ENCODE assay signal across 8 cellular contexts in the genomic region with DNA sequence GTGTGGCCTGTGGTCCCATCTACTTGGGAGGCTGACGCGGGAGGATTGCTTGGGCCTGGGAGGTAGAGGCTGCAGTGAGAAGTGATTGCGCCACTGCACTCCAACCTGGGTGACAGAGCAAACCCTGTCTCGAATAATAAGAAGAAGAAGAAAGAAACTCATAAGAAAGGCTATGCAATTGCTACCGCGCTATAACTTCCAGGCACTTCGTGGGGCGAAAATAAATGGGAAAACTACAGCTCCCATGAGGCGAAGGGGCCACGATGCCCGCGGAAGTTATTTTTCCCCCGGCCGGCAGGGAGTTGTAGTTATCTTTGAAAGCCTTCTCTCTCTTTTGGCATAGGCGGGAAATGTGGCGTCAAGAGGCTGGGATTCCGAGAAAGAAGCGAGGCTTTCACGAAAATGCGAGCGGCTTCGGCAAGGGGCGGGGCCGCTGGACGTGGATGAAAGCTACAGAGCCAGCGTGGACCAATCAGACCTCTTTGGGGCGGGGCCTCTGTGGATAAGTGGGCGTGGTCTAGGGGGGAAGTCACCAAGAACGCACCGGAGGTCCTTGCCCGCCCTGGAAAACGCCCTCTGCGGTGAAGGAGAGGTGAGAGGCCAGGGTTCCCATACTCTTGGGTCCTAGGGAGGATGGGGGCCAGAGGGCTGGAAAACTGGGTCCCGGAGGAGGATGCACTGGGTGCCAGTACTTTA. TPM values are rescaled to one million over a fixed set of nuclear protein-coding genes. Genes with fewer than 3 reads are reported as not detected.
DNase-seq lines count a peak whose midpoint lies in the region; ATAC-seq and TF ChIP-seq lines count a peak whose summit lies in the region.

A gene (plus strand): TSS at position 532 of the 696 bp plus-strand sequence. CDS start 485 bp downstream, outside the sequence.

- WGBS in lung, 2 donors: 7% methylated on average over 32 to 34 of the region's 34 CpGs

- peak within 1 kb of the TSS; percentile 88 to 92 for H3K27ac ChIP-seq in lung (ENCODE audit: low read depth in 1 of 2, low read length in 1 of 2)

- ATAC-seq in GM19452 (IDR thresholded peaks at IDR 0.05; ENCODE audit: unreplicated experiment): peak; percentile 84
- ATAC-seq in lung (ENCODE audit: insufficient read depth, low FRiP score): peak; percentile 95

- peaks cover 3 to 8% of the 10 kb centered on the region in 2 donors for H3K36me3 ChIP-seq in lung (ENCODE audit: control insufficient read depth in 2 of 2, insufficient read depth in 2 of 2, low read length in 2 of 2)

- TF ChIP-seq CTCF in lung (IDR thresholded peaks at IDR 0.05; ENCODE audit: control extremely low read depth, extremely low read depth): no peak

- no peaks in the 10 kb centered on the region for H3K9me3 ChIP-seq in lung (ENCODE audit: control insufficient read depth in 2 of 2, insufficient read depth in 1 of 2, low read length in 1 of 2)

- peak within 1 kb of the TSS; percentile 82 for H3K4me3 ChIP-seq in lung

- H3K4me1 ChIP-seq in lung (ENCODE audit: control insufficient read depth in 2 of 2, insufficient read depth in 2 of 2, low read length in 2 of 2): peaks cover 3 to 19% of the 10 kb centered on the region in 2 donors

- DNase-seq in CD1c-positive myeloid dendritic cell (ENCODE audit: extremely low spot score): peak; percentile 100
- DNase-seq in HS-5 (ENCODE audit: low read depth): peak; percentile 94
- peak; percentile 97 for DNase-seq in NK-92 treated with Interleukin-12 subunit alpha and Interleukin-12 subunit beta, amount 100 ng/mL, for 24 hours (lab: John Stamatoyannopoulos, UW)
- DNase-seq in activated CD8-positive, alpha-beta memory T cell treated with anti-CD3 and anti-CD28 coated beads for 24 hours: peak; percentile 99
- DNase-seq in effector CD8-positive, alpha-beta T cell (lab: John Stamatoyannopoulos, UW): peak; percentile 99
- DNase-seq in lung (ENCODE audit: low spot score): peak; percentile 100
- peak; percentile 98 to 99 (median 99) for DNase-seq in stimulated activated CD4-positive, alpha-beta T cell treated with anti-CD3 and anti-CD28 coated beads, TNF-alpha, amount 100 ng/mL, for 4 hours (ENCODE audit: low read depth in 3 of 3)

- H3K27me3 ChIP-seq in lung (ENCODE audit: control insufficient read depth, insufficient read depth): no peaks in the 10 kb centered on the region

RNA-seq across cellular contexts. Expression of the gene that starts here (rescaled TPM):
- total RNA-seq in lung: 100 to 1,000 TPM; 214 to 346 TPM
- 100 to 1,000 TPM; 362 to 367 TPM for polyA plus RNA-seq in lung

Comparison
In these comparisons a context has a peak if more than half of its experiments do, and no peak if none do; other contexts are left out.
1. Peak in every context shown above with its lines: DNase-seq, ATAC-seq, H3K4me3 ChIP-seq and H3K27ac ChIP-seq.